In the genomic region with DNA sequence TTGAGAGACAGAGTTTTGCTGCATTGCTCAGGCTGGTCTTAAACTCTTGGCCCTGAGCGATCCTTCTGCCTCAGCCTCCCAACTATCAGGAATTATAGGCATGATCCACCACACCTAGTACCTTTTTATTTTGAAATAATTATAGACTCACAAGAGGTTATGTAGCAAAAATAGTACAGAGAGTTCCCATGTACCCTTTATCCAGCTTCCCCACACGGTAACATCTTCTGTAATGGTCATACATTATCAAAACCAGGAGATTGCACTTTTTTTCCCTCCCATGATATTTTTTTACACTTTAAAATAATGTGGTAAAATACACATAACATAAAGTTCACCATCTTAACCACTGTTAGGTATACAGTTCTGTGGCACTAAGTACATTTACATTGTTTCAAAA, we compare ENCODE assay signal across 7 cellular contexts.
"Had no signal": no experiment of that assay in that cellular context is flagged by ENCODE, and none has a peak within 500 bp of the region (broad histone marks: within the 10 kb centered on the region; RNA-seq: fewer than 3 reads in every experiment).

No MANE protein-coding gene starts in this region.

- FAIRE-seq: GM12878, GM12891, GM12892, GM18507, GM19239 had no signal

- ATAC-seq: GM12878 had no signal

- DNase-seq: GDM1, GF-D8 had no signal

- H3K4me3 ChIP-seq: GM12878 had no signal
